ENCODE assay signal across 8 cellular contexts in genomic region chr5:10607023-10607665, GRCh38. TPM values are rescaled to one million over a fixed set of nuclear protein-coding genes. Genes with fewer than 3 reads are reported as not detected.
A peak's percentile ranks its signal among the peaks of the same experiment; 100 is the strongest.
DNase-seq lines count a peak whose midpoint lies in the region; ATAC-seq and TF ChIP-seq lines count a peak whose summit lies in the region.

No MANE protein-coding gene starts in this region.

- TF ChIP-seq CTCF in heart left ventricle (IDR thresholded peaks at IDR 0.05) (no peak), Calu3 (IDR thresholded peaks at IDR 0.05; ENCODE audit: unreplicated experiment) (no peak)

- peak overlapping the region; percentile 64 to 92 (median 76) for H3K27ac ChIP-seq in heart left ventricle

- BruUV-seq in Calu3 (replicated peaks; lab: Mats Ljungman, UMichigan): no TSS peak

- H3K27ac Mint-ChIP-seq in stimulated activated naive CD8-positive, alpha-beta T cell treated with anti-CD3 and anti-CD28 coated beads, Interleukin-15, Interleukin-2, amounts not matched to agents 100 ng/mL and 50 ng/mL, for 24 hours: peak overlapping the region; percentile 34
- H3K27ac Mint-ChIP-seq in Calu3 (ENCODE audit: unreplicated experiment): no peak overlapping the region

- intact Hi-C loops in heart left ventricle (cut with DNase I) (loop anchor here in 3 of 10 donors (5.0 kb wide), 1 partner anchor 40 kb away; no protein-coding TSS in a partner anchor), Calu3 (cut with micrococcal nuclease; ENCODE audit: unreplicated experiment) (no loop called here)

- H3K4me1 ChIP-seq in heart left ventricle: peaks cover 4 to 43% (median 24%) of the 10 kb centered on the region in 12 donors

- no peaks in the 10 kb centered on the region for H3K36me3 ChIP-seq in heart left ventricle

- no peaks in the 10 kb centered on the region for H3K9me3 ChIP-seq in heart left ventricle

- H3K36me3 Mint-ChIP-seq in stimulated activated naive CD8-positive, alpha-beta T cell treated with anti-CD3 and anti-CD28 coated beads, Interleukin-15, Interleukin-2, amounts not matched to agents 100 ng/mL and 50 ng/mL, for 24 hours (ENCODE audit: low read depth): peaks cover 13% of the 10 kb centered on the region
- H3K36me3 Mint-ChIP-seq in Calu3 (ENCODE audit: insufficient read depth, unreplicated experiment): no peaks in the 10 kb centered on the region

- no peak for TF ChIP-seq POLR2A in heart left ventricle (IDR thresholded peaks at IDR 0.05)

- 8 to 13% (median 12%) methylated on average over 13 of the region's 13 CpGs for WGBS in heart left ventricle, 4 donors

- CTCF ChIA-PET in Calu3 (lab: Charles Lee): interaction anchor here (0.5 to 1.7 kb wide), 3 partner anchors 20 to 185 kb away, joined by 4 to 6 read pairs (median 5); no protein-coding TSS in a partner anchor

- no peaks in the 10 kb centered on the region for H3K27me3 ChIP-seq in heart left ventricle

- no peaks in the 10 kb centered on the region for H3K9me3 Mint-ChIP-seq in stimulated activated naive CD8-positive, alpha-beta T cell treated with anti-CD3 and anti-CD28 coated beads, Interleukin-15, Interleukin-2, amounts not matched to agents 100 ng/mL and 50 ng/mL, for 24 hours
- H3K9me3 Mint-ChIP-seq in Calu3 (ENCODE audit: low read depth, unreplicated experiment): no peaks in the 10 kb centered on the region

- H3K27me3 Mint-ChIP-seq in stimulated activated naive CD8-positive, alpha-beta T cell treated with anti-CD3 and anti-CD28 coated beads, Interleukin-15, Interleukin-2, amounts not matched to agents 100 ng/mL and 50 ng/mL, for 24 hours: peaks cover 9% of the 10 kb centered on the region
- H3K27me3 Mint-ChIP-seq in Calu3 (ENCODE audit: unreplicated experiment): no peaks in the 10 kb centered on the region

- ATAC-seq in GM21367 (IDR thresholded peaks at IDR 0.05; ENCODE audit: unreplicated experiment): peak; percentile 80
- peak; percentile 84 for ATAC-seq in HG03558 (IDR thresholded peaks at IDR 0.05; ENCODE audit: extremely low read depth, unreplicated experiment)
- peak; percentile 90 to 95 (median 94) for ATAC-seq in heart left ventricle

- peak overlapping the region; percentile 65 for H3K4me3 Mint-ChIP-seq in stimulated activated naive CD8-positive, alpha-beta T cell treated with anti-CD3 and anti-CD28 coated beads, Interleukin-15, Interleukin-2, amounts not matched to agents 100 ng/mL and 50 ng/mL, for 24 hours
- H3K4me3 Mint-ChIP-seq in Calu3 (ENCODE audit: low read depth, unreplicated experiment): no peak overlapping the region

- peaks cover 42% of the 10 kb centered on the region for H3K4me1 Mint-ChIP-seq in stimulated activated naive CD8-positive, alpha-beta T cell treated with anti-CD3 and anti-CD28 coated beads, Interleukin-15, Interleukin-2, amounts not matched to agents 100 ng/mL and 50 ng/mL, for 24 hours (ENCODE audit: low read depth)
- peaks cover 9% of the 10 kb centered on the region for H3K4me1 Mint-ChIP-seq in Calu3 (ENCODE audit: low read depth, unreplicated experiment)

- H3K4me3 ChIP-seq in GM08714 (ENCODE audit: low read length) (peak overlapping the region; percentile 44; the same call in 1 of the 2 replicates), heart left ventricle (peak overlapping the region in 4 of 12 donors; percentile 2 to 16 (median 10))

- DNase-seq in SHP77 treated with DMSO at 0.1 percent for 48 hours (lab: John Stamatoyannopoulos, UW) (peak; percentile 67), heart left ventricle (peak in 4 of 5 donors; percentile 73 to 81 (median 78)), NCI-H1694 (lab: John Stamatoyannopoulos, UW) (no peak), Calu3 (no peak)

RNA-seq across cellular contexts. Expression of gene ANKRD33B, which starts 43.3 kb away (rescaled TPM):
- total RNA-seq in heart left ventricle: 10 to 100 TPM in 3 of 9 donors, 1 to 10 TPM in 6; 1.7 to 33.8 (median 5.2) TPM
- 1 to 10 TPM in 1 of 2 donors, under 1 TPM in 1; 0.98 to 1.2 TPM for polyA plus RNA-seq in heart left ventricle
- total RNA-seq in Calu3 (2022): 2.9 and 3.6 TPM in 2 replicates

Comparison
In these comparisons a context has a peak if more than half of its experiments do, and no peak if none do; other contexts are left out.
1. DNase-seq: peak in SHP77 treated with DMSO at 0.1 percent for 48 hours (single experiment) and heart left ventricle (4 of 5); none in NCI-H1694 (single experiment) and Calu3 (single experiment).
2. Peak in every context shown above with its lines, with median percentiles within 50 percentile points of each other: ATAC-seq.